In genomic region chr22:30187094-30187493, GRCh38 we compare ENCODE assay signal across 17 cellular contexts. TPM values are rescaled to one million over a fixed set of nuclear protein-coding genes. Genes with fewer than 3 reads are reported as not detected.
DNase-seq lines count a peak whose midpoint lies in the region; ATAC-seq and TF ChIP-seq lines count a peak whose summit lies in the region.
"Had no signal": no experiment of that assay in that cellular context is flagged by ENCODE, and none has a peak within 500 bp of the region (broad histone marks: within the 10 kb centered on the region; RNA-seq: fewer than 3 reads in every experiment).

No MANE protein-coding gene starts in this region.

- H3K9ac ChIP-seq in mammary epithelial cell (ENCODE audit: insufficient read depth, low read length) = no peak overlapping the region

- H3K79me2 ChIP-seq in mammary epithelial cell (ENCODE audit: insufficient read depth, low read length) = no peaks in the 10 kb centered on the region

- dilution Hi-C loops in mammary epithelial cell (cut with HindIII; ENCODE audit: low sequenced_read_pairs) = no loop called here

- no TSS peak for BruUV-seq in mammary epithelial cell (replicated peaks; lab: Mats Ljungman, UMichigan)

- H3K36me3 ChIP-seq in KOPT-K1 (ENCODE audit: insufficient read depth, low read length) (no peaks in the 10 kb centered on the region), mammary epithelial cell (ENCODE audit: insufficient read depth, low read length) (no peaks in the 10 kb centered on the region)

- intact Hi-C loops in activated naive CD4-positive, alpha-beta T cell treated with anti-CD3 and anti-CD28 coated beads for 36 hours (cut with micrococcal nuclease) = loop anchor here (5.0 kb wide), 1 partner anchor 125 kb away; no protein-coding TSS in a partner anchor
- intact Hi-C loops in mammary epithelial cell (cut with micrococcal nuclease) = no loop called here

- H3K4me3 ChIP-seq in mammary epithelial cell (replicated peaks in 1 of 3; ENCODE audit: insufficient read depth in 1 of 3, low read depth in 2 of 3, low read length in 3 of 3) = no peak overlapping the region

- no peaks in the 10 kb centered on the region for H3K36me3 Mint-ChIP-seq in activated naive CD4-positive, alpha-beta T cell treated with anti-CD3 and anti-CD28 coated beads for 36 hours (ENCODE audit: low read depth)
- H3K36me3 Mint-ChIP-seq in activated naive CD4-positive, alpha-beta T cell treated with anti-CD3 and anti-CD28 coated beads, Interleukin-2, amount 50 U/mL, for 72 hours = peaks cover 0 to 3% of the 10 kb centered on the region in 2 donors
- peaks cover 23% of the 10 kb centered on the region for H3K36me3 Mint-ChIP-seq in activated CD8-positive, alpha-beta T cell treated with anti-CD3 and anti-CD28 coated beads, Interleukin-2, amount 10 ng/mL, durations not matched to agents 7 days and 5 days (ENCODE audit: low read depth)
- H3K36me3 Mint-ChIP-seq: CD14-positive monocyte, IgD-negative memory B cell had no signal

- no peak for TF ChIP-seq CTCF in mammary epithelial cell (conservative IDR thresholded peaks at IDR 0.05 in 1 of 2, IDR thresholded peaks at IDR 0.05 in 1 of 2; ENCODE audit: extremely low read depth in 1 of 2, insufficient read depth in 1 of 2, low read depth in 1 of 2, low read length in 2 of 2)

- in situ Hi-C loops in mammary epithelial cell (cut with MboI; ENCODE audit: low sequenced_read_pairs in 2 of 2) = no loop called here

- POLR2A ChIA-PET in activated CD8-positive, alpha-beta T cell treated with anti-CD3 and anti-CD28 coated beads, Interleukin-2, amount 10 ng/mL, durations not matched to agents 7 days and 5 days (lab: Charles Lee) = interaction anchor here (1.0 kb wide), 2 partner anchors 9 to 11 kb away, joined by 3 read pairs; no protein-coding TSS in a partner anchor

- H2AFZ ChIP-seq in mammary epithelial cell (ENCODE audit: low read depth, low read length) = no peak overlapping the region

- H3K4me2 ChIP-seq in mammary epithelial cell (ENCODE audit: insufficient read depth, low read depth, low read length) = no peak overlapping the region

- no peaks in the 10 kb centered on the region for H4K20me1 ChIP-seq in mammary epithelial cell (ENCODE audit: insufficient read depth, low read length)

- H3K9me3 ChIP-seq in KOPT-K1 (ENCODE audit: insufficient read depth, low read length, poor library complexity, severe bottlenecking) (no peaks in the 10 kb centered on the region), mammary epithelial cell (replicated peaks; ENCODE audit: insufficient read depth, low read length) (no peaks in the 10 kb centered on the region)

- CTCF ChIA-PET in activated naive CD4-positive, alpha-beta T cell treated with anti-CD3 and anti-CD28 coated beads for 36 hours (lab: Charles Lee) = no interaction called here
- CTCF ChIA-PET in activated CD8-positive, alpha-beta T cell treated with anti-CD3 and anti-CD28 coated beads, Interleukin-2, amount 10 ng/mL, durations not matched to agents 7 days and 5 days (lab: Charles Lee) = interaction anchor here (0.6 to 5.7 kb wide), 2 partner anchors 8 to 11 kb away, joined by 3 to 44 read pairs; no protein-coding TSS in a partner anchor
- CTCF ChIA-PET in mammary epithelial cell (lab: Charles Lee; ENCODE audit: low non-redundant PET) = no interaction called here

- H3K27ac ChIP-seq in KOPT-K1 (ENCODE audit: low read depth, low read length, poor library complexity, severe bottlenecking) (peak overlapping the region; percentile 86), mammary epithelial cell (ENCODE audit: insufficient read depth, low read depth, low read length) (no peak overlapping the region)

- H3K27ac Mint-ChIP-seq in activated naive CD4-positive, alpha-beta T cell treated with anti-CD3 and anti-CD28 coated beads for 36 hours = peak overlapping the region; percentile 71
- peak overlapping the region in 1 of 2 donors; percentile 93 for H3K27ac Mint-ChIP-seq in activated naive CD4-positive, alpha-beta T cell treated with anti-CD3 and anti-CD28 coated beads, Interleukin-2, amount 50 U/mL, for 72 hours
- H3K27ac Mint-ChIP-seq in activated CD8-positive, alpha-beta T cell treated with anti-CD3 and anti-CD28 coated beads, Interleukin-2, amount 10 ng/mL, durations not matched to agents 7 days and 5 days = peak overlapping the region; percentile 72
- peak overlapping the region in 1 of 2 donors; percentile 92 for H3K27ac Mint-ChIP-seq in stimulated activated naive CD8-positive, alpha-beta T cell treated with anti-CD3 and anti-CD28 coated beads, Interleukin-15, amount 100 ng/mL, for 72 hours
- H3K27ac Mint-ChIP-seq: H9, IgD-negative memory B cell had no signal

- H3K4me1 ChIP-seq in mammary epithelial cell (ENCODE audit: insufficient read depth, low read length) = peaks cover 6% of the 10 kb centered on the region

- ATAC-seq in activated naive CD4-positive, alpha-beta T cell treated with anti-CD3 and anti-CD28 coated beads, Interleukin-2, amount 50 U/mL, for 72 hours = no peak
- ATAC-seq in activated CD8-positive, alpha-beta T cell treated with anti-CD3 and anti-CD28 coated beads, Interleukin-2, amount 10 ng/mL, durations not matched to agents 7 days and 5 days = no peak
- ATAC-seq in stimulated activated naive CD8-positive, alpha-beta T cell treated with anti-CD3 and anti-CD28 coated beads, Interleukin-15, amount 100 ng/mL, for 72 hours = no peak

- no peaks in the 10 kb centered on the region for H3K9me3 Mint-ChIP-seq in activated naive CD4-positive, alpha-beta T cell treated with anti-CD3 and anti-CD28 coated beads for 36 hours
- peaks cover 2% of the 10 kb centered on the region in 2 donors for H3K9me3 Mint-ChIP-seq in activated naive CD4-positive, alpha-beta T cell treated with anti-CD3 and anti-CD28 coated beads, Interleukin-2, amount 50 U/mL, for 72 hours
- H3K9me3 Mint-ChIP-seq in activated CD8-positive, alpha-beta T cell treated with anti-CD3 and anti-CD28 coated beads, Interleukin-2, amount 10 ng/mL, durations not matched to agents 7 days and 5 days (ENCODE audit: insufficient read depth) = no peaks in the 10 kb centered on the region
- peaks cover 0 to 4% of the 10 kb centered on the region in 2 donors for H3K9me3 Mint-ChIP-seq in stimulated activated naive CD8-positive, alpha-beta T cell treated with anti-CD3 and anti-CD28 coated beads, Interleukin-15, amount 100 ng/mL, for 72 hours
- H3K9me3 Mint-ChIP-seq: CD14-positive monocyte, H9, IgD-negative memory B cell had no signal

- H3K4me3 Mint-ChIP-seq in activated naive CD4-positive, alpha-beta T cell treated with anti-CD3 and anti-CD28 coated beads for 36 hours = no peak overlapping the region
- H3K4me3 Mint-ChIP-seq in activated CD8-positive, alpha-beta T cell treated with anti-CD3 and anti-CD28 coated beads, Interleukin-2, amount 10 ng/mL, durations not matched to agents 7 days and 5 days = no peak overlapping the region
- H3K4me3 Mint-ChIP-seq in stimulated activated naive CD8-positive, alpha-beta T cell treated with anti-CD3 and anti-CD28 coated beads, Interleukin-15, amount 100 ng/mL, for 72 hours = peak overlapping the region; percentile 44 to 51
- H3K4me3 Mint-ChIP-seq: CD14-positive monocyte, H9, IgD-negative memory B cell had no signal

- H3K27me3 ChIP-seq in mammary epithelial cell (ENCODE audit: insufficient read depth, low read length) = no peaks in the 10 kb centered on the region

- no peaks in the 10 kb centered on the region for H3K27me3 Mint-ChIP-seq in activated naive CD4-positive, alpha-beta T cell treated with anti-CD3 and anti-CD28 coated beads for 36 hours (ENCODE audit: low read depth)
- no peaks in the 10 kb centered on the region for H3K27me3 Mint-ChIP-seq in activated CD8-positive, alpha-beta T cell treated with anti-CD3 and anti-CD28 coated beads, Interleukin-2, amount 10 ng/mL, durations not matched to agents 7 days and 5 days (ENCODE audit: low read depth)
- H3K27me3 Mint-ChIP-seq in stimulated activated naive CD8-positive, alpha-beta T cell treated with anti-CD3 and anti-CD28 coated beads, Interleukin-15, amount 100 ng/mL, for 72 hours = no peaks in the 10 kb centered on the region

- H3K4me1 Mint-ChIP-seq in activated naive CD4-positive, alpha-beta T cell treated with anti-CD3 and anti-CD28 coated beads for 36 hours (ENCODE audit: low read depth) = peaks cover 85% of the 10 kb centered on the region
- H3K4me1 Mint-ChIP-seq in activated CD8-positive, alpha-beta T cell treated with anti-CD3 and anti-CD28 coated beads, Interleukin-2, amount 10 ng/mL, durations not matched to agents 7 days and 5 days (ENCODE audit: low read depth) = peaks cover 95% of the 10 kb centered on the region
- H3K4me1 Mint-ChIP-seq in stimulated activated naive CD8-positive, alpha-beta T cell treated with anti-CD3 and anti-CD28 coated beads, Interleukin-15, amount 100 ng/mL, for 72 hours = peaks cover 95% of the 10 kb centered on the region

- DNase-seq in activated naive CD4-positive, alpha-beta T cell treated with anti-CD3 and anti-CD28 coated beads for 36 hours = no peak
- DNase-seq in activated naive CD4-positive, alpha-beta T cell treated with anti-CD3 and anti-CD28 coated beads, Interleukin-2, amount 50 U/mL, for 72 hours (ENCODE audit: low spot score in 2 of 2) = no peak
- no peak for DNase-seq in activated CD8-positive, alpha-beta T cell treated with anti-CD3 and anti-CD28 coated beads, Interleukin-2, amount 10 ng/mL, durations not matched to agents 7 days and 5 days
- no peak for DNase-seq in stimulated activated naive CD8-positive, alpha-beta T cell treated with anti-CD3 and anti-CD28 coated beads, Interleukin-15, amount 100 ng/mL, for 72 hours
- no peak for DNase-seq in GM19240 (ENCODE audit: insufficient read length, low spot score)
- DNase-seq in mammary epithelial cell = no peak
- DNase-seq: ACHN, AML-193, Calu3, DMS79, H9, NCI-H187, NCI-H345, NCI-H526 had no signal

RNA-seq across cellular contexts. Expression of gene LIF, which starts 59.5 kb away (rescaled TPM):
- total RNA-seq in activated naive CD4-positive, alpha-beta T cell treated with anti-CD3 and anti-CD28 coated beads for 36 hours = 100 to 1,000 TPM; 111 to 115 TPM
- total RNA-seq in activated naive CD4-positive, alpha-beta T cell treated with anti-CD3 and anti-CD28 coated beads, Interleukin-2, amount 50 U/mL, for 72 hours = 100 to 1,000 TPM in 1 of 2 donors, 10 to 100 TPM in 1; 68.9 to 522 TPM
- total RNA-seq in activated CD8-positive, alpha-beta T cell treated with anti-CD3 and anti-CD28 coated beads, Interleukin-2, amount 10 ng/mL, durations not matched to agents 7 days and 5 days = 100 to 1,000 TPM; 532 to 569 TPM
- total RNA-seq in mammary epithelial cell = 10 to 100 TPM; 31.2 to 35.8 TPM
- 7.8 TPM for polyA plus RNA-seq in mammary epithelial cell
- 12.0 TPM for polyA minus RNA-seq in mammary epithelial cell
- polyA plus RNA-seq: CD14-positive monocyte, IgD-negative memory B cell had no signal

Comparison
In these comparisons a context has a peak if more than half of its experiments do, and no peak if none do; other contexts are left out.
1. H3K4me3 Mint-ChIP-seq: peak in stimulated activated naive CD8-positive, alpha-beta T cell treated with anti-CD3 and anti-CD28 coated beads, Interleukin-15, amount 100 ng/mL, for 72 hours (2 of 2); none in activated naive CD4-positive, alpha-beta T cell treated with anti-CD3 and anti-CD28 coated beads for 36 hours (single experiment) and activated CD8-positive, alpha-beta T cell treated with anti-CD3 and anti-CD28 coated beads, Interleukin-2, amount 10 ng/mL, durations not matched to agents 7 days and 5 days (single experiment).